Comparison of ENCODE assay signal across 8 cellular contexts in genomic region chr2:199977984-199978415, GRCh38. TPM values are rescaled to one million over a fixed set of nuclear protein-coding genes. Genes with fewer than 3 reads are reported as not detected.
DNase-seq lines count a peak whose midpoint lies in the region; ATAC-seq, FAIRE-seq and TF ChIP-seq lines count a peak whose summit lies in the region.

No MANE protein-coding gene starts in this region.

- peak overlapping the region in 1 of 2 donors; percentile 5 for H3K27ac ChIP-seq in small intestine (ENCODE audit: low read depth in 1 of 2, low read length in 1 of 2)

- peak; percentile 23 to 43 for DNase-seq in stimulated activated CD4-positive, alpha-beta T cell treated with anti-CD3 and anti-CD28 coated beads, Interleukin-15, amount 100 ng/mL, for 48 hours (ENCODE audit: low read depth in 2 of 2)
- DNase-seq in stimulated activated CD4-positive, alpha-beta T cell treated with anti-CD3 and anti-CD28 coated beads, Interleukin-4, amount 100 ng/mL, for 4 hours = no peak
- DNase-seq in amniotic epithelial cell (ENCODE audit: low read depth) (peak; percentile 88), small intestine (peak; percentile 94), NCI-H510A treated with DMSO at 0.1 percent for 48 hours (lab: John Stamatoyannopoulos, UW) (no peak), cerebellar cortex (ENCODE audit: low spot score) (no peak), mesothelial cell of epicardium (ENCODE audit: low spot score in 2 of 2, unreplicated experiment in 2 of 2) (no peak)

- no peaks in the 10 kb centered on the region for H3K9me3 ChIP-seq in small intestine (ENCODE audit: control insufficient read depth, low read depth)

- FAIRE-seq in small intestine (lab: Jason Lieb, UNC) = no peak

- H3K4me3 Mint-ChIP-seq in mesothelial cell of epicardium = no peak overlapping the region

- no peak overlapping the region for H3K27ac Mint-ChIP-seq in mesothelial cell of epicardium

- peaks cover 10% of the 10 kb centered on the region for H3K4me1 Mint-ChIP-seq in mesothelial cell of epicardium

- H3K4me3 ChIP-seq in small intestine (ENCODE audit: low read depth in 1 of 2, low read length in 2 of 2) = no peak overlapping the region

- H3K4me1 ChIP-seq in small intestine (ENCODE audit: control insufficient read depth in 2 of 2, insufficient read depth in 1 of 2, low read depth in 1 of 2, low read length in 1 of 2) = peaks cover 0 to 2% of the 10 kb centered on the region in 2 donors

- no peaks in the 10 kb centered on the region for H3K27me3 ChIP-seq in small intestine (ENCODE audit: control insufficient read depth in 2 of 2, insufficient read depth in 2 of 2, low read length in 2 of 2)

- no peaks in the 10 kb centered on the region for H3K36me3 Mint-ChIP-seq in mesothelial cell of epicardium

- peaks cover 0 to 2% of the 10 kb centered on the region in 2 donors for H3K36me3 ChIP-seq in small intestine (ENCODE audit: control insufficient read depth in 2 of 2, insufficient read depth in 2 of 2, low read length in 2 of 2)

- no peaks in the 10 kb centered on the region for H3K27me3 Mint-ChIP-seq in mesothelial cell of epicardium (ENCODE audit: low read depth)

- TF ChIP-seq CTCF in mesothelial cell of epicardium (IDR thresholded peaks at IDR 0.05; ENCODE audit: unreplicated experiment) = no peak

- peaks cover 6% of the 10 kb centered on the region for H3K9me3 Mint-ChIP-seq in mesothelial cell of epicardium

- peak; percentile 78 for ATAC-seq in HG03159 (IDR thresholded peaks at IDR 0.05; ENCODE audit: unreplicated experiment)

RNA-seq across cellular contexts. Expression of gene MAIP1, which starts 22.6 kb away (rescaled TPM):
- polyA plus RNA-seq in small intestine = 10 to 100 TPM; 26.1 to 49.9 (median 28.4) TPM
- total RNA-seq in mesothelial cell of epicardium = 17.5 to 20.2 TPM (median 19.2 TPM) in 3 replicates

RNA-seq across cellular contexts. Expression of gene TYW5, which starts 22.7 kb away (rescaled TPM):
- 1 to 10 TPM; 2.4 to 4.0 (median 3.5) TPM for polyA plus RNA-seq in small intestine
- total RNA-seq in mesothelial cell of epicardium = 12.2 to 14.1 TPM (median 12.7 TPM) in 3 replicates

Comparison
In these comparisons a context has a peak if more than half of its experiments do, and no peak if none do; other contexts are left out.
1. DNase-seq: peak in stimulated activated CD4-positive, alpha-beta T cell treated with anti-CD3 and anti-CD28 coated beads, Interleukin-15, amount 100 ng/mL, for 48 hours (2 of 2), amniotic epithelial cell (single experiment) and small intestine (single experiment); none in stimulated activated CD4-positive, alpha-beta T cell treated with anti-CD3 and anti-CD28 coated beads, Interleukin-4, amount 100 ng/mL, for 4 hours (0 of 2), NCI-H510A treated with DMSO at 0.1 percent for 48 hours (single experiment), cerebellar cortex (single experiment) and mesothelial cell of epicardium (0 of 2).